ENCODE assay signal across 26 cellular contexts in the genomic region with DNA sequence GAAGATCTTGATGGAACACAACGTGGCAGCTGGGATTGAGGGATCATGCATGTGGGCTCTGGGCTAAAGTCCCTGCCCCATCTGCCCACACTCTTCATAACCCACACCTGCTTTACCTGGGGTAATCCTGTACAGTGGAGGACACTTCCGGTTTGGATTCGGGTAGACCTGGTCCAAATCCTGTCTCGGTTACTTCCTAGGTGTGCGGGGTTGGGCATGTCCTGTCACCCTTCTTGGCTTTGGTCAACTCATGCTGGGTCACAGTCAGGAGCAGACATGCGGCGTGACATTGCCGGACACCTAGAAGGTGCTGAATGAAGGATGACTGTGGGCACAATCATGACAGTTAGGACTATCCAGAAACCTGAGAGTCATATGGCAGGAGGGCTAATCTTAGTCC. TPM values are rescaled to one million over a fixed set of nuclear protein-coding genes. Genes with fewer than 3 reads are reported as not detected.
DNase-seq lines count a peak whose midpoint lies in the region; FAIRE-seq and TF ChIP-seq lines count a peak whose summit lies in the region.
"Had no signal": no experiment of that assay in that cellular context is flagged by ENCODE, and none has a peak within 500 bp of the region (broad histone marks: within the 10 kb centered on the region; RNA-seq: fewer than 3 reads in every experiment).

No MANE protein-coding gene starts in this region.

- H3K4me3 ChIP-seq in bronchial epithelial cell (ENCODE audit: low read depth, low read length) (no peak overlapping the region), coronary artery (no peak overlapping the region), trophoblast cell (ENCODE audit: low read depth, low read length) (peak overlapping the region; percentile 43)
- H3K4me3 ChIP-seq: BLaER1, GM12878 had no signal

- H3K27ac ChIP-seq in coronary artery (no peak overlapping the region), trophoblast cell (ENCODE audit: low read depth, low read length) (no peak overlapping the region)
- H3K27ac ChIP-seq: BLaER1 had no signal

- no peaks in the 10 kb centered on the region for H3K36me3 ChIP-seq in bronchial epithelial cell (ENCODE audit: control insufficient read depth, insufficient read depth, low read length)
- H3K36me3 ChIP-seq in trophoblast cell (ENCODE audit: control insufficient read depth in 1 of 2, insufficient read depth in 2 of 2, low read length in 2 of 2), result no peaks in the 10 kb centered on the region
- H3K36me3 ChIP-seq: BE2C, BLaER1 had no signal

- H3K14ac ChIP-seq in trophoblast cell (ENCODE audit: low read length), result no peak overlapping the region

- no peak overlapping the region for H2AFZ ChIP-seq in trophoblast cell (ENCODE audit: insufficient read depth, low read length, poor library complexity)

- no peaks in the 10 kb centered on the region for H3K27me3 ChIP-seq in bronchial epithelial cell (ENCODE audit: control insufficient read depth, insufficient read depth, low read length)
- H3K27me3 ChIP-seq in trophoblast cell (ENCODE audit: insufficient read depth, low read length), result no peaks in the 10 kb centered on the region
- H3K27me3 ChIP-seq: BE2C, BLaER1 had no signal

- no peaks in the 10 kb centered on the region for H3K79me2 ChIP-seq in trophoblast cell (ENCODE audit: control insufficient read depth, insufficient read depth, low read length, poor library complexity)

- H3K4ac ChIP-seq in trophoblast cell (ENCODE audit: low read depth, low read length), result no peak overlapping the region

- no peak overlapping the region for H2BK5ac ChIP-seq in trophoblast cell (ENCODE audit: low read depth, low read length, poor library complexity)

- H2AK5ac ChIP-seq in trophoblast cell (ENCODE audit: low read length), result no peak overlapping the region

- no peak overlapping the region for H2BK12ac ChIP-seq in trophoblast cell (ENCODE audit: low read length)

- peak; percentile 60 for FAIRE-seq in bronchial epithelial cell (lab: Jason Lieb, UNC)
- FAIRE-seq: A204.1, GM12878, GM12892, GM18507 had no signal

- no peak overlapping the region for H2BK120ac ChIP-seq in trophoblast cell (ENCODE audit: insufficient read depth, low read length, poor library complexity)

- H4K8ac ChIP-seq in trophoblast cell (ENCODE audit: low read depth, low read length), result no peak overlapping the region

- no peak overlapping the region for H3K4me2 ChIP-seq in trophoblast cell (ENCODE audit: low read length)
- H3K4me2 ChIP-seq: BLaER1 had no signal

- H3K23ac ChIP-seq in trophoblast cell (ENCODE audit: low read length), result no peak overlapping the region

- no peaks in the 10 kb centered on the region for H3K4me1 ChIP-seq in trophoblast cell (ENCODE audit: control insufficient read depth in 1 of 2, insufficient read depth in 2 of 2, low read length in 2 of 2)
- H3K4me1 ChIP-seq: BLaER1 had no signal

- H3K79me1 ChIP-seq in trophoblast cell (ENCODE audit: low read length), result no peaks in the 10 kb centered on the region

- no peak overlapping the region for H3K18ac ChIP-seq in trophoblast cell (ENCODE audit: low read length)

- H4K12ac ChIP-seq in trophoblast cell (ENCODE audit: low read depth, low read length), result no peak overlapping the region

- H3K9ac ChIP-seq in trophoblast cell (ENCODE audit: low read length), result no peak overlapping the region
- H3K9ac ChIP-seq: BLaER1 had no signal

- DNase-seq in bronchial epithelial cell (ENCODE audit: low read depth), result no peak
- peak; percentile 35 for DNase-seq in coronary artery (ENCODE audit: low spot score)
- DNase-seq in trophoblast cell, result no peak
- DNase-seq in T-helper 2 cell, result no peak
- DNase-seq in NCI-H446 treated with DMSO at 0.1 percent for 48 hours (lab: John Stamatoyannopoulos, UW), result no peak
- DNase-seq: 8988T; BE2C; C1 segment of cervical spinal cord; CD8-positive, alpha-beta memory T cell; COR-L47; DMS 273 treated with DMSO at 0.1 percent for 48 hours; DMS153; DMS53; DMS79; DND-41; EL; GDM1 had no signal

- H4K91ac ChIP-seq in trophoblast cell (ENCODE audit: low read depth, low read length), result no peak overlapping the region

- H3K9me3 ChIP-seq in trophoblast cell (ENCODE audit: insufficient read depth, low read depth, low read length), result no peaks in the 10 kb centered on the region
- H3K9me3 ChIP-seq: BE2C, BLaER1 had no signal

- TF ChIP-seq CTCF in bronchial epithelial cell (IDR thresholded peaks at IDR 0.05; ENCODE audit: insufficient read depth, low read length, severe bottlenecking) (no peak), coronary artery (IDR thresholded peaks at IDR 0.05) (no peak)

- WGBS in trophoblast cell (ENCODE audit: extremely low coverage, insufficient coverage, insufficient read length), result no CpG with 5 or more reads among the region's 8 CpGs

RNA-seq across cellular contexts. Expression of a gene that starts 30.7 kb away (rescaled TPM):
- total RNA-seq in bronchial epithelial cell, result not detected in 2 replicates
- polyA plus RNA-seq in trophoblast cell (2013), result 0.03 and 0.08 TPM in 2 replicates
- total RNA-seq: A673; CD4-positive, alpha-beta memory T cell; CD8-positive, alpha-beta memory T cell; GM12878 had no signal
- polyA plus RNA-seq: AG04450; CD14-positive monocyte; CD4-positive, alpha-beta memory T cell had no signal
